In genomic region chr22:31107206-31108118, GRCh38 we compare ENCODE assay signal across 8 cellular contexts. TPM values are rescaled to one million over a fixed set of nuclear protein-coding genes. Genes with fewer than 3 reads are reported as not detected.
DNase-seq lines count a peak whose midpoint lies in the region; ATAC-seq and TF ChIP-seq lines count a peak whose summit lies in the region.

Gene SELENOM, minus strand, starts transcription at chr22:31107568. Its CDS starts 63 bp downstream, at chr22:31107505.

- peak within 1 kb of the TSS; percentile 60 for H3K27ac Mint-ChIP-seq in activated CD4-positive, alpha-beta T cell treated with anti-CD3 and anti-CD28 coated beads for 36 hours

- intact Hi-C loops in activated CD4-positive, alpha-beta T cell treated with anti-CD3 and anti-CD28 coated beads for 36 hours (cut with DNase I, micrococcal nuclease): loop anchor here (1.0 to 5.0 kb wide), 11 partner anchors 23 to 525 kb away; partner anchors contain the start of genes LIMK2 (in 2 of the 2), DRG1 (in 1 of the 2) and TUG1 (in 1 of the 2)

- CTCF ChIA-PET in activated CD4-positive, alpha-beta T cell treated with anti-CD3 and anti-CD28 coated beads for 36 hours (lab: Charles Lee): interaction anchor here (0.5 to 2.2 kb wide), 32 partner anchors 11 to 972 kb away, joined by 3 to 22 read pairs (median 4); partner anchors contain the start of genes LIMK2, MORC2, PIK3IP1 and RNF185

- peak; percentile 87 for DNase-seq in A172 (ENCODE audit: low spot score)
- DNase-seq in NCI-H2227 treated with DMSO at 0.1 percent for 48 hours (lab: John Stamatoyannopoulos, UW): peak; percentile 76
- peak; percentile 94 for DNase-seq in activated CD4-positive, alpha-beta T cell treated with anti-CD3 and anti-CD28 coated beads for 36 hours
- DNase-seq in choroid plexus epithelial cell (ENCODE audit: low read depth): peak; percentile 99
- peak; percentile 99 for DNase-seq in kidney tubule cell (ENCODE audit: low spot score)
- peak; percentile 66 to 75 for DNase-seq in stimulated activated CD4-positive, alpha-beta T cell treated with anti-CD3 and anti-CD28 coated beads, Interleukin-1b, Interleukin-23, amount 100 ng/mL, for 1 hour (ENCODE audit: low read depth in 2 of 2)

- H3K9me3 Mint-ChIP-seq in activated CD4-positive, alpha-beta T cell treated with anti-CD3 and anti-CD28 coated beads for 36 hours (ENCODE audit: low read depth): no peaks in the 10 kb centered on the region

- H3K36me3 Mint-ChIP-seq in activated CD4-positive, alpha-beta T cell treated with anti-CD3 and anti-CD28 coated beads for 36 hours (ENCODE audit: low read depth): no peaks in the 10 kb centered on the region

- peak; percentile 95 for TF ChIP-seq CTCF in choroid plexus epithelial cell (conservative IDR thresholded peaks at IDR 0.05; ENCODE audit: low read depth, low read length)

- ATAC-seq in GM18520 (IDR thresholded peaks at IDR 0.05; ENCODE audit: unreplicated experiment) (peak; percentile 64), HG03064 (IDR thresholded peaks at IDR 0.05; ENCODE audit: low read depth, unreplicated experiment) (peak; percentile 72)
- ATAC-seq in activated CD4-positive, alpha-beta T cell treated with anti-CD3 and anti-CD28 coated beads for 36 hours: peak; percentile 96

- H3K4me3 ChIP-seq in choroid plexus epithelial cell (ENCODE audit: low read depth, low read length): peak within 1 kb of the TSS; percentile 92

- peaks cover 19% of the 10 kb centered on the region for H3K4me1 Mint-ChIP-seq in activated CD4-positive, alpha-beta T cell treated with anti-CD3 and anti-CD28 coated beads for 36 hours

- H3K4me3 Mint-ChIP-seq in activated CD4-positive, alpha-beta T cell treated with anti-CD3 and anti-CD28 coated beads for 36 hours: peak within 1 kb of the TSS; percentile 74

- POLR2A ChIA-PET in activated CD4-positive, alpha-beta T cell treated with anti-CD3 and anti-CD28 coated beads for 36 hours (lab: Charles Lee): interaction anchor here (0.6 to 1.5 kb wide), 6 partner anchors 26 to 287 kb away, joined by 3 to 7 read pairs (median 4); partner anchors contain the start of genes SMTN and TUG1

- no peaks in the 10 kb centered on the region for H3K27me3 Mint-ChIP-seq in activated CD4-positive, alpha-beta T cell treated with anti-CD3 and anti-CD28 coated beads for 36 hours

RNA-seq across cellular contexts. Expression of gene SELENOM, which starts in this region (rescaled TPM):
- 128 and 162 TPM in 2 replicates for total RNA-seq in A172 (2014; rRNA removed; shearing (Covaris generic))
- 10 to 100 TPM in 1 of 2 experiments, 1 to 10 TPM in 1; 8.8 to 12.2 TPM for total RNA-seq in activated CD4-positive, alpha-beta T cell treated with anti-CD3 and anti-CD28 coated beads for 36 hours

Comparison
In these comparisons a context has a peak if more than half of its experiments do, and no peak if none do; other contexts are left out.
1. Peak in every context shown above with its lines: DNase-seq, ATAC-seq and H3K4me3 ChIP-seq.